Comparison of ENCODE assay signal across 14 cellular contexts in the genomic region with DNA sequence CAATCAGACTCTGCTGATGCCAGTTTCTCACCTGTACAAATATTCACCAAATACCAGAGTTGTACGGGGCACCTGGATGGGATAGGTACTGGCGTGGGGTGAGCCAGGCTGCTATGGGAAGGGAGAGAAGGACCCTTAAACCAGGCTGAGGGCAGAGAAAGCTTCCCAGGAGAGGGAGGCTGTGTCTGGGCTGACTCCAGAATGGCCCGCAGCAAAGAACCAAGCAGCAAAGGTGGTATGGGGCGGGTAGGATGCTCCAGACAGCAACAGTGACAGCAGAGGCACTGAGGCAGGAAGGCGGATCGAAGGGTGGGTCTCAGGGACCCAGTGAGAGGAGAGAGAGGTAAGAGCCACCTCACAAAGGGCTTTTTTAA.
DNase-seq lines count a peak whose midpoint lies in the region; ATAC-seq, FAIRE-seq and TF ChIP-seq lines count a peak whose summit lies in the region.
"Had no signal": no experiment of that assay in that cellular context is flagged by ENCODE, and none has a peak within 500 bp of the region (broad histone marks: within the 10 kb centered on the region; RNA-seq: fewer than 3 reads in every experiment).

No MANE protein-coding gene starts in this region.

- H3K4me2 ChIP-seq in A549 (peak overlapping the region; percentile 76), HCT116 (ENCODE audit: low read length) (peak overlapping the region; percentile 69), K562 (ENCODE audit: insufficient read depth, low read length) (no peak overlapping the region)

- intact Hi-C loops in HCT116 (cut with micrococcal nuclease) (no loop called here), K562 (cut with micrococcal nuclease) (no loop called here), spleen (cut with DNase I; ENCODE audit: low total_unique reads) (no loop called here), colonic mucosa (cut with DNase I) (no loop called here)
- intact Hi-C loops in naive thymus-derived CD4-positive, alpha-beta T cell (cut with micrococcal nuclease), result loop anchor here in 1 of 2 donors (1.0 kb wide), 1 partner anchor 352 kb away; a partner anchor contains a TSS

- RAD21 ChIA-PET in HCT116 (lab: Charles Lee; ENCODE audit: low non-redundant PET in 1 of 2, low total read pairs in 2 of 2, uncharacterized antibody in 2 of 2, unreplicated experiment in 2 of 2), result no interaction called here

- peak overlapping the region in 7 of 9 donors; percentile 34 to 89 (median 50) for H3K27ac Mint-ChIP-seq in naive thymus-derived CD4-positive, alpha-beta T cell

- H2AFZ ChIP-seq in HCT116 (ENCODE audit: low read depth, low read length, poor library complexity, severe bottlenecking) (no peak overlapping the region), K562 (ENCODE audit: low read depth, low read length) (no peak overlapping the region)
- H2AFZ ChIP-seq: parathyroid adenoma had no signal

- no peak for FAIRE-seq in A549 (lab: Jason Lieb, UNC)
- FAIRE-seq in K562 (lab: Jason Lieb, UNC), result no peak
- FAIRE-seq: GM12892 had no signal

- no TSS peak for BruUV-seq in HCT116 (replicated peaks; lab: Mats Ljungman, UMichigan)
- no TSS peak for BruUV-seq in K562 (replicated peaks; lab: Mats Ljungman, UMichigan)

- H3K36me3 ChIP-seq in HCT116 (ENCODE audit: control insufficient read depth in 1 of 2, insufficient read depth in 2 of 2, low read length in 2 of 2) (no peaks in the 10 kb centered on the region), K562 (ENCODE audit: control insufficient read depth, insufficient read depth, low read length) (no peaks in the 10 kb centered on the region), spleen (peaks cover 0 to 86% (median 54%) of the 10 kb centered on the region in 6 donors), colonic mucosa (no peaks in the 10 kb centered on the region)
- H3K36me3 ChIP-seq in naive thymus-derived CD4-positive, alpha-beta T cell (ENCODE audit: control insufficient read depth in 2 of 3, insufficient read depth in 3 of 3, low read length in 3 of 3), result peaks cover 17 to 77% (median 42%) of the 10 kb centered on the region in 3 experiments

- H4K20me1 ChIP-seq in HCT116 (ENCODE audit: insufficient read depth) (no peaks in the 10 kb centered on the region), K562 (replicated peaks; ENCODE audit: control insufficient read depth, insufficient read depth, low read length) (no peaks in the 10 kb centered on the region)

- CTCF ChIA-PET in A549 (lab: Yijun Ruan, JAX), result interaction anchor here (0.7 to 4.4 kb wide), 8 partner anchors 16 to 88 kb away, joined by 3 to 25 read pairs (median 4); no protein-coding TSS in a partner anchor
- CTCF ChIA-PET in HCT116 (lab: Charles Lee), result interaction anchor here (1.3 kb wide), 2 partner anchors 341 to 352 kb away, joined by 3 read pairs; a partner anchor contains a TSS
- CTCF ChIA-PET in K562 (lab: Yijun Ruan, JAX; ENCODE audit: low intra/inter-chr PET ratio), result no interaction called here
- CTCF ChIA-PET in naive thymus-derived CD4-positive, alpha-beta T cell (lab: Charles Lee), result no interaction called here

- no peaks in the 10 kb centered on the region for H3K9me3 Mint-ChIP-seq in naive thymus-derived CD4-positive, alpha-beta T cell
- H3K9me3 Mint-ChIP-seq: activated T-cell treated with anti-CD3 and anti-CD28 coated beads, Interleukin-2, amount 50 U/mL, for 4 hours had no signal

- peaks cover 20 to 62% (median 53%) of the 10 kb centered on the region in 5 donors for H3K36me3 Mint-ChIP-seq in naive thymus-derived CD4-positive, alpha-beta T cell

- no peak overlapping the region for H3K4me3 ChIP-seq in A549
- peak overlapping the region; percentile 10; a peak in 2 of 4 replicates for H3K4me3 ChIP-seq in HCT116 (replicated peaks in 1 of 2; ENCODE audit: low read depth in 1 of 2, low read length in 2 of 2)
- H3K4me3 ChIP-seq in K562, result no peak overlapping the region
- no peak overlapping the region for H3K4me3 ChIP-seq in naive thymus-derived CD4-positive, alpha-beta T cell (ENCODE audit: low read length)
- H3K4me3 ChIP-seq in spleen, result no peak overlapping the region
- no peak overlapping the region for H3K4me3 ChIP-seq in colonic mucosa

- peaks cover 0 to 35% (median 5%) of the 10 kb centered on the region in 7 donors for H3K4me1 Mint-ChIP-seq in naive thymus-derived CD4-positive, alpha-beta T cell

- H3K27me3 ChIP-seq in HCT116 (ENCODE audit: insufficient read depth, low read length), result no peaks in the 10 kb centered on the region
- H3K27me3 ChIP-seq in K562 (ENCODE audit: control insufficient read depth in 2 of 2, insufficient read depth in 2 of 2, low read length in 2 of 2), result peaks cover 0 to 15% of the 10 kb centered on the region in 2 experiments; a peak in 2 of 5 replicates
- no peaks in the 10 kb centered on the region for H3K27me3 ChIP-seq in naive thymus-derived CD4-positive, alpha-beta T cell (ENCODE audit: control insufficient read depth in 2 of 2, insufficient read depth in 2 of 2, low read length in 2 of 2)
- no peaks in the 10 kb centered on the region for H3K27me3 ChIP-seq in spleen (replicated peaks in 1 of 7)
- H3K27me3 ChIP-seq in colonic mucosa, result no peaks in the 10 kb centered on the region

- H3K79me2 ChIP-seq in HCT116 (ENCODE audit: insufficient read depth, low read length) (no peaks in the 10 kb centered on the region), K562 (ENCODE audit: control insufficient read depth, insufficient read depth, low read length) (no peaks in the 10 kb centered on the region)
- H3K79me2 ChIP-seq: parathyroid adenoma had no signal

- peak overlapping the region; percentile 81 to 93 for H3K27ac ChIP-seq in A549
- H3K27ac ChIP-seq in HCT116 (ENCODE audit: low read depth, low read length), result peak overlapping the region; percentile 67
- no peak overlapping the region for H3K27ac ChIP-seq in K562 (ENCODE audit: extremely low read depth, low read depth, low read length)
- H3K27ac ChIP-seq in naive thymus-derived CD4-positive, alpha-beta T cell (ENCODE audit: low read depth, low read length), result no peak overlapping the region
- peak overlapping the region in 3 of 8 donors; percentile 37 to 45 (median 39) for H3K27ac ChIP-seq in spleen
- H3K27ac ChIP-seq in colonic mucosa, result no peak overlapping the region
- H3K27ac ChIP-seq: parathyroid adenoma, VCaP had no signal

- H3K4me1 ChIP-seq in A549 (peaks cover 56% of the 10 kb centered on the region), HCT116 (ENCODE audit: control insufficient read depth in 1 of 2, insufficient read depth in 2 of 2, low read length in 2 of 2) (peaks cover 35 to 56% of the 10 kb centered on the region in 2 experiments), K562 (replicated peaks in 1 of 2; ENCODE audit: control insufficient read depth in 2 of 2, insufficient read depth in 2 of 2, low read length in 2 of 2) (no peaks in the 10 kb centered on the region), spleen (no peaks in the 10 kb centered on the region), colonic mucosa (no peaks in the 10 kb centered on the region)
- peaks cover 0 to 6% of the 10 kb centered on the region in 2 donors for H3K4me1 ChIP-seq in naive thymus-derived CD4-positive, alpha-beta T cell (ENCODE audit: control insufficient read depth in 2 of 2, insufficient read depth in 2 of 2, low read length in 2 of 2)
- H3K4me1 ChIP-seq: parathyroid adenoma had no signal

- H3K9ac ChIP-seq in HCT116 (ENCODE audit: low read length), result peak overlapping the region; percentile 48
- H3K9ac ChIP-seq in K562 (ENCODE audit: insufficient read depth in 1 of 2, low read depth in 2 of 2, low read length in 2 of 2), result no peak overlapping the region
- H3K9ac ChIP-seq in colonic mucosa (ENCODE audit: low read depth in 2 of 2, low read length in 2 of 2), result no peak overlapping the region
- H3K9ac ChIP-seq: parathyroid adenoma had no signal

- DNase-seq in A549 (ENCODE audit: low read depth in 1 of 2, low spot score in 1 of 2) (no peak), HCT116 (ENCODE audit: low read depth, low spot score) (no peak), K562 (ENCODE audit: extremely low read depth in 1 of 4, low spot score in 3 of 4) (no peak), ecto neural progenitor cell (ENCODE audit: low spot score) (no peak), KBM-7 (no peak), spleen (no peak), colonic mucosa (no peak)
- no peak for DNase-seq in naive thymus-derived CD4-positive, alpha-beta T cell
- DNase-seq: Kasumi-1, NCI-H2029 had no signal

- no peak for TF ChIP-seq EP300 in A549 (IDR thresholded peaks at IDR 0.05)
- no peak for TF ChIP-seq EP300 in K562 (IDR thresholded peaks at IDR 0.05; ENCODE audit: low read length)

- 40% methylated on average over 6 of the region's 6 CpGs for WGBS in A549 (ENCODE audit: missing lambda C conversion rate)
- WGBS in K562 (ENCODE audit: insufficient coverage, low coverage, missing lambda C conversion rate), result 5% methylated on average over 6 of the region's 6 CpGs
- 95 to 100% (median 98%) methylated on average over 6 of the region's 6 CpGs for WGBS in spleen, 5 donors

- TF ChIP-seq POLR2A in A549 (IDR thresholded peaks at IDR 0.05; ENCODE audit: low read length), result no peak
- no peak for TF ChIP-seq POLR2A in HCT116 (IDR thresholded peaks at IDR 0.05; ENCODE audit: borderline replicate concordance, extremely low read depth, insufficient read depth, insufficient read length)
- no peak for TF ChIP-seq POLR2A in K562 (conservative IDR thresholded peaks at IDR 0.05)
- no peak for TF ChIP-seq POLR2A in spleen (IDR thresholded peaks at IDR 0.05)

- ATAC-seq in A549 (peak; percentile 45 to 60; a peak in 5 of 6 replicates), HCT116 (peak; percentile 39), K562 (no peak)
- no peak for ATAC-seq in naive thymus-derived CD4-positive, alpha-beta T cell

- in situ Hi-C loops in K562 (cut with MboI), result no loop called here
- in situ Hi-C loops in KBM-7 (cut with MboI; ENCODE audit: low pct_unique_long_range_greater_than_20kb, low sequenced_read_pairs), result no loop called here

- POLR2A ChIA-PET in A549 (lab: Yijun Ruan, JAX), result interaction anchor here (0.6 to 1.0 kb wide), 3 partner anchors 9 to 341 kb away, joined by 3 to 5 read pairs (median 3); no protein-coding TSS in a partner anchor
- POLR2A ChIA-PET in HCT116 (lab: Charles Lee), result interaction anchor here (0.9 kb wide), 1 partner anchor 74 kb away, joined by 3 read pairs; no protein-coding TSS in a partner anchor
- POLR2A ChIA-PET in K562 (lab: Yijun Ruan, JAX), result no interaction called here
- POLR2A ChIA-PET in naive thymus-derived CD4-positive, alpha-beta T cell (lab: Charles Lee), result no interaction called here

- TF ChIP-seq RAD21 in A549 (conservative IDR thresholded peaks at IDR 0.05 in 1 of 2, IDR thresholded peaks at IDR 0.05 in 1 of 2) (no peak), HCT116 (IDR thresholded peaks at IDR 0.05; ENCODE audit: low read depth) (no peak), K562 (CRISPR knock-in tag; conservative IDR thresholded peaks at IDR 0.05 in 1 of 2, IDR thresholded peaks at IDR 0.05 in 1 of 2) (no peak)

- H3K9me3 ChIP-seq in A549, result no peaks in the 10 kb centered on the region
- no peaks in the 10 kb centered on the region for H3K9me3 ChIP-seq in HCT116 (ENCODE audit: control insufficient read depth in 1 of 2, insufficient read depth in 1 of 2, low read depth in 1 of 2, low read length in 2 of 2)
- H3K9me3 ChIP-seq in K562 (replicated peaks; ENCODE audit: control insufficient read depth, insufficient read depth, low read depth, low read length), result no peaks in the 10 kb centered on the region
- no peaks in the 10 kb centered on the region for H3K9me3 ChIP-seq in naive thymus-derived CD4-positive, alpha-beta T cell (ENCODE audit: control insufficient read depth in 2 of 3, low read length in 3 of 3)
- no peaks in the 10 kb centered on the region for H3K9me3 ChIP-seq in spleen
- no peaks in the 10 kb centered on the region for H3K9me3 ChIP-seq in colonic mucosa

- TF ChIP-seq CTCF in A549 (IDR thresholded peaks at IDR 0.05), result no peak
- TF ChIP-seq CTCF in HCT116 (IDR thresholded peaks at IDR 0.05 in 2 of 3, conservative IDR thresholded peaks at IDR 0.05 in 1 of 3; ENCODE audit: borderline replicate concordance in 1 of 3, insufficient read depth in 1 of 3, low read depth in 2 of 3, low read length in 2 of 3), result no peak
- TF ChIP-seq CTCF in K562 (IDR thresholded peaks at IDR 0.05 in 2 of 3, conservative IDR thresholded peaks at IDR 0.05 in 1 of 3; ENCODE audit: insufficient read depth in 2 of 3, low read depth in 1 of 3, low read length in 3 of 3), result no peak
- TF ChIP-seq CTCF in spleen (IDR thresholded peaks at IDR 0.05 in 8 of 11, conservative IDR thresholded peaks at IDR 0.05 in 3 of 11), result no peak
- TF ChIP-seq CTCF in colonic mucosa (IDR thresholded peaks at IDR 0.05), result no peak

- H3K9me2 ChIP-seq in HCT116 (ENCODE audit: insufficient read depth), result no peaks in the 10 kb centered on the region

- H3K9me1 ChIP-seq in K562 (ENCODE audit: control insufficient read depth, insufficient read depth, low read length), result no peaks in the 10 kb centered on the region

- no peak overlapping the region for H3K4me3 Mint-ChIP-seq in naive thymus-derived CD4-positive, alpha-beta T cell

- no peaks in the 10 kb centered on the region for H3K27me3 Mint-ChIP-seq in naive thymus-derived CD4-positive, alpha-beta T cell

Comparison
In these comparisons a context has a peak if more than half of its experiments do, and no peak if none do; other contexts are left out.
1. ATAC-seq: peak in A549 (2 of 2) and HCT116 (single experiment); none in K562 (single experiment) and naive thymus-derived CD4-positive, alpha-beta T cell (single experiment).
2. H3K27ac ChIP-seq: peak in A549 (2 of 2) and HCT116 (single experiment); none in K562 (single experiment), naive thymus-derived CD4-positive, alpha-beta T cell (single experiment) and colonic mucosa (single experiment).
3. H3K4me3 ChIP-seq: peak in HCT116 (2 of 2); none in A549 (single experiment), K562 (single experiment), naive thymus-derived CD4-positive, alpha-beta T cell (single experiment), spleen (0 of 8) and colonic mucosa (single experiment).
4. CTCF ChIA-PET loops: an anchor here in A549 (0.7 to 4.4 kb wide) and HCT116 (1.3 kb wide); none called in K562 and naive thymus-derived CD4-positive, alpha-beta T cell.
5. POLR2A ChIA-PET loops: an anchor here in A549 (0.6 to 1.0 kb wide) and HCT116 (0.9 kb wide); none called in K562 and naive thymus-derived CD4-positive, alpha-beta T cell.